In the genomic region with DNA sequence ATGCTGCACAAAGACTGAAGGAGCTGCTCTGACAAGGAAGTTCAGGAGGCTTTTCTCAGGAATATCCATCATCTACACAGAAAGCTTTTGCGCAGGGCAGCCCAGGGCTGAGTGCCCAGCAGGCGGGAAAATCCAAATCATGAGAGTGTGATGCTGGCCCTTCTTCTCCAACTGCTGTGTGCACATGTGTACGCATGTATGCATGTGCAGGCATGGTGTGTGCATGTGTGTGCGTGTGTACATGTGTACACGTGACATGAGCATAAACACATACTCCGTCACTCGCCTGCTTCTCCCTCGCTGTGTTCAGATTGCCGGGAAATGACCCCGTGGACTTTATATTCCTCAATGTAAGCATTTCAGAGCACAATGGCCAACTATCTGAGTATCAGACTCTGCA, we compare ENCODE assay signal across 18 cellular contexts.
"Had no signal": no experiment of that assay in that cellular context is flagged by ENCODE, and none has a peak within 500 bp of the region (broad histone marks: within the 10 kb centered on the region; RNA-seq: fewer than 3 reads in every experiment).

No MANE protein-coding gene starts in this region.

- H3K4me3 ChIP-seq: ascending aorta, gastroesophageal sphincter, mucosa of descending colon, psoas muscle, right lobe of liver, thoracic aorta had no signal

- ATAC-seq: activated T-helper 17 cell treated with anti-CD3 and anti-CD28 coated beads, Interleukin-2, amount 50 U/mL, for 72 hours; gastroesophageal sphincter; left lobe of liver; mucosa of descending colon; naive thymus-derived CD4-positive, alpha-beta T cell; psoas muscle had no signal

- H3K36me3 Mint-ChIP-seq: activated naive CD4-positive, alpha-beta T cell treated with anti-CD3 and anti-CD28 coated beads, Interleukin-2, amount 10 ng/mL, durations not matched to agents 7 days and 5 days had no signal

- H3K27me3 Mint-ChIP-seq: activated CD4-positive, alpha-beta T cell treated with anti-CD3 and anti-CD28 coated beads, Interleukin-2, amount 10 ng/mL, durations not matched to agents 7 days and 5 days; activated naive CD4-positive, alpha-beta T cell treated with anti-CD3 and anti-CD28 coated beads, Interleukin-2, amount 10 ng/mL, durations not matched to agents 7 days and 5 days; activated T-helper 17 cell treated with anti-CD3 and anti-CD28 coated beads, Interleukin-2, amount 50 U/mL, for 72 hours; naive thymus-derived CD4-positive, alpha-beta T cell had no signal

- H3K4me1 ChIP-seq: ascending aorta, gastroesophageal sphincter, psoas muscle had no signal

- H3K27ac Mint-ChIP-seq: activated B cell treated with CpG ODN at 0.5 μM for 24 hours; activated CD4-positive, alpha-beta T cell treated with anti-CD3 and anti-CD28 coated beads, Interleukin-2, amount 10 ng/mL, durations not matched to agents 7 days and 5 days; activated naive CD4-positive, alpha-beta T cell treated with anti-CD3 and anti-CD28 coated beads, Interleukin-2, amount 10 ng/mL, durations not matched to agents 7 days and 5 days; activated T-helper 17 cell treated with anti-CD3 and anti-CD28 coated beads, Interleukin-2, amount 50 U/mL, for 72 hours; naive thymus-derived CD4-positive, alpha-beta T cell had no signal

- DNase-seq: activated B cell treated with CpG ODN at 0.5 μM for 24 hours; activated CD4-positive, alpha-beta T cell treated with anti-CD3 and anti-CD28 coated beads, Interleukin-2, amount 10 ng/mL, durations not matched to agents 7 days and 5 days; activated naive CD4-positive, alpha-beta T cell treated with anti-CD3 and anti-CD28 coated beads, Interleukin-2, amount 10 ng/mL, durations not matched to agents 7 days and 5 days; dermis blood vessel endothelial cell; erythroblast; islet precursor cell; mucosa of descending colon; naive thymus-derived CD4-positive, alpha-beta T cell; psoas muscle; right lobe of liver; stimulated activated CD4-positive, alpha-beta T cell treated with anti-CD3 and anti-CD28 coated beads, Interleukin-12 subunit alpha, Interleukin-12 subunit beta, amount 100 ng/mL, for 4 hours; stimulated activated CD4-positive, alpha-beta T cell treated with anti-CD3 and anti-CD28 coated beads, Interleukin-2, amount 100 ng/mL, for 24 hours; SW 1271 had no signal

- H3K9me3 Mint-ChIP-seq: activated B cell treated with CpG ODN at 0.5 μM for 24 hours; activated CD4-positive, alpha-beta T cell treated with anti-CD3 and anti-CD28 coated beads, Interleukin-2, amount 10 ng/mL, durations not matched to agents 7 days and 5 days; activated naive CD4-positive, alpha-beta T cell treated with anti-CD3 and anti-CD28 coated beads, Interleukin-2, amount 10 ng/mL, durations not matched to agents 7 days and 5 days; activated T-helper 17 cell treated with anti-CD3 and anti-CD28 coated beads, Interleukin-2, amount 50 U/mL, for 72 hours; naive thymus-derived CD4-positive, alpha-beta T cell had no signal

- H3K27ac ChIP-seq: ascending aorta, gastroesophageal sphincter, psoas muscle, right lobe of liver, thoracic aorta had no signal

- H3K27me3 ChIP-seq: ascending aorta, gastroesophageal sphincter, right lobe of liver had no signal

- H3K4me1 Mint-ChIP-seq: activated B cell treated with CpG ODN at 0.5 μM for 24 hours; activated CD4-positive, alpha-beta T cell treated with anti-CD3 and anti-CD28 coated beads, Interleukin-2, amount 10 ng/mL, durations not matched to agents 7 days and 5 days; activated naive CD4-positive, alpha-beta T cell treated with anti-CD3 and anti-CD28 coated beads, Interleukin-2, amount 10 ng/mL, durations not matched to agents 7 days and 5 days; activated T-helper 17 cell treated with anti-CD3 and anti-CD28 coated beads, Interleukin-2, amount 50 U/mL, for 72 hours; naive thymus-derived CD4-positive, alpha-beta T cell had no signal

- H3K9me3 ChIP-seq: ascending aorta, gastroesophageal sphincter, mucosa of descending colon, psoas muscle, right lobe of liver, thoracic aorta had no signal

- H3K4me3 Mint-ChIP-seq: activated B cell treated with CpG ODN at 0.5 μM for 24 hours; activated CD4-positive, alpha-beta T cell treated with anti-CD3 and anti-CD28 coated beads, Interleukin-2, amount 10 ng/mL, durations not matched to agents 7 days and 5 days; activated naive CD4-positive, alpha-beta T cell treated with anti-CD3 and anti-CD28 coated beads, Interleukin-2, amount 10 ng/mL, durations not matched to agents 7 days and 5 days; activated T-helper 17 cell treated with anti-CD3 and anti-CD28 coated beads, Interleukin-2, amount 50 U/mL, for 72 hours; naive thymus-derived CD4-positive, alpha-beta T cell had no signal
